Comparison of ENCODE assay signal across 8 cellular contexts in genomic region chr4:107719211-107719926, GRCh38. TPM values are rescaled to one million over a fixed set of nuclear protein-coding genes. Genes with fewer than 3 reads are reported as not detected.
DNase-seq lines count a peak whose midpoint lies in the region; ATAC-seq and TF ChIP-seq lines count a peak whose summit lies in the region.

No MANE protein-coding gene starts in this region.

- TF ChIP-seq CTCF in OCI-LY3 (IDR thresholded peaks at IDR 0.05; ENCODE audit: low read depth, low read length) (no peak), brain (conservative IDR thresholded peaks at IDR 0.05) (no peak), spleen (IDR thresholded peaks at IDR 0.05 in 8 of 11, conservative IDR thresholded peaks at IDR 0.05 in 3 of 11) (no peak)

- peak overlapping the region; percentile 84 for H3K9ac ChIP-seq in OCI-LY3 (ENCODE audit: low read length)

- TF ChIP-seq POLR2A in GM18505 (IDR thresholded peaks at IDR 0.05; ENCODE audit: borderline replicate concordance, extremely low read depth, insufficient read depth, insufficient read length) (no peak), spleen (IDR thresholded peaks at IDR 0.05) (no peak)

- H3K4me3 Mint-ChIP-seq in brain, result peak overlapping the region; percentile 99 to 100 (median 99)

- intact Hi-C loops in spleen (cut with DNase I; ENCODE audit: low total_unique reads), result no loop called here

- peaks cover 16% of the 10 kb centered on the region for H3K4me1 ChIP-seq in OCI-LY3 (ENCODE audit: low read length)
- H3K4me1 ChIP-seq in spleen, result peaks cover 0 to 42% (median 26%) of the 10 kb centered on the region in 6 donors

- peaks cover 22% of the 10 kb centered on the region for H3K36me3 ChIP-seq in OCI-LY3 (replicated peaks; ENCODE audit: low read depth, low read length)
- H3K36me3 ChIP-seq in spleen, result peaks cover 0 to 6% (median 2%) of the 10 kb centered on the region in 6 donors

- H3K27ac ChIP-seq in OCI-LY3 (ENCODE audit: low read length), result peak overlapping the region; percentile 53
- peak overlapping the region in 7 of 8 donors; percentile 74 to 91 (median 88) for H3K27ac ChIP-seq in spleen

- H3K4me1 Mint-ChIP-seq in brain, result peaks cover 64% of the 10 kb centered on the region

- H3K9me3 ChIP-seq in OCI-LY3 (ENCODE audit: insufficient read depth, low read length) (no peaks in the 10 kb centered on the region), spleen (no peaks in the 10 kb centered on the region)

- 3 to 7% (median 4%) methylated on average over 10 to 28 of the region's 28 CpGs for WGBS in spleen, 5 donors

- ATAC-seq in GM18505 (IDR thresholded peaks at IDR 0.05; ENCODE audit: unreplicated experiment), result peak; percentile 9
- peak; percentile 4 for ATAC-seq in HG02981 (IDR thresholded peaks at IDR 0.05; ENCODE audit: unreplicated experiment)
- ATAC-seq in HG03520 (IDR thresholded peaks at IDR 0.05; ENCODE audit: unreplicated experiment), result no peak

- H3K4me2 ChIP-seq in OCI-LY3 (ENCODE audit: low read length), result peak overlapping the region; percentile 74

- peaks cover 21% of the 10 kb centered on the region; the same call in 1 of the 2 replicates for H4K20me1 ChIP-seq in OCI-LY3 (ENCODE audit: insufficient read depth, low read length)

- H3K4me3 ChIP-seq in OCI-LY3 (ENCODE audit: low read length) (peak overlapping the region; percentile 95), spleen (peak overlapping the region; percentile 71 to 100 (median 96))

- peak; percentile 7 for DNase-seq in AG08395 (ENCODE audit: low spot score)
- peak; percentile 55 for DNase-seq in iPS-NIHi7 (ENCODE audit: extremely low spot score)
- DNase-seq in spleen, result no peak

- peaks cover under 1 to 12% (median 4%) of the 10 kb centered on the region in 5 experiments for H3K9me3 Mint-ChIP-seq in brain

- H3K36me3 Mint-ChIP-seq in brain, result peaks cover 34% of the 10 kb centered on the region

- H3K27me3 ChIP-seq in OCI-LY3 (ENCODE audit: low read depth, low read length), result no peaks in the 10 kb centered on the region
- no peaks in the 10 kb centered on the region for H3K27me3 ChIP-seq in spleen (replicated peaks in 1 of 7)

- H3K27me3 Mint-ChIP-seq in brain, result peaks cover 16% of the 10 kb centered on the region

- peak overlapping the region; percentile 97 to 99 (median 99) for H3K27ac Mint-ChIP-seq in brain

- H3K79me2 ChIP-seq in OCI-LY3 (ENCODE audit: low read length), result peaks cover 52% of the 10 kb centered on the region

- H2AFZ ChIP-seq in OCI-LY3 (ENCODE audit: low read depth, low read length), result peak overlapping the region; percentile 37

RNA-seq across cellular contexts. Expression of gene PAPSS1, which starts 0.7 kb away (rescaled TPM):
- 54.3 TPM for polyA plus RNA-seq in brain (ENCODE audit: insufficient read depth, low read depth, low replicate concordance)
- 10 to 100 TPM; 26.2 to 73.8 (median 27.4) TPM for total RNA-seq in spleen
- 10 to 100 TPM; 22.7 to 24.6 (median 23.4) TPM for polyA plus RNA-seq in spleen
